In genomic region chr12:117738233-117738632, GRCh38 we compare ENCODE assay signal across 20 cellular contexts.
"Had no signal": no experiment of that assay in that cellular context is flagged by ENCODE, and none has a peak within 500 bp of the region (broad histone marks: within the 10 kb centered on the region; RNA-seq: fewer than 3 reads in every experiment).

No MANE protein-coding gene starts in this region.

- H3K4me3 ChIP-seq: dorsolateral prefrontal cortex, gastrocnemius medialis, lower lobe of right lung, pancreas, right lobe of liver, suprapubic skin had no signal

- H3K36me3 ChIP-seq: gastrocnemius medialis, lower lobe of right lung, neutrophil, pancreas, right lobe of liver, suprapubic skin had no signal

- H3K9me3 Mint-ChIP-seq: natural killer cell, type B pancreatic cell had no signal

- H3K4me1 Mint-ChIP-seq: natural killer cell; stimulated activated naive CD8-positive, alpha-beta T cell treated with anti-CD3 and anti-CD28 coated beads, Interleukin-15, amount 100 ng/mL, for 72 hours had no signal

- H3K36me3 Mint-ChIP-seq: natural killer cell, type B pancreatic cell had no signal

- H3K9me3 ChIP-seq: gastrocnemius medialis, lower lobe of right lung, neutrophil, pancreas, right lobe of liver, suprapubic skin had no signal

- H3K27me3 Mint-ChIP-seq: stimulated activated naive CD8-positive, alpha-beta T cell treated with anti-CD3 and anti-CD28 coated beads, Interleukin-15, amount 100 ng/mL, for 72 hours had no signal

- H3K27ac ChIP-seq: dorsolateral prefrontal cortex, gastrocnemius medialis, lower lobe of right lung, neutrophil, pancreas, right lobe of liver, suprapubic skin had no signal

- FAIRE-seq: colon, keratinocyte, pancreas, small intestine had no signal

- H3K27me3 ChIP-seq: dorsolateral prefrontal cortex, gastrocnemius medialis, neutrophil, pancreas, right lobe of liver, suprapubic skin had no signal

- ATAC-seq: gastrocnemius medialis; left ventricle myocardium superior; lower lobe of right lung; natural killer cell; pancreas; right lobe of liver; stimulated activated naive CD8-positive, alpha-beta T cell treated with anti-CD3 and anti-CD28 coated beads, Interleukin-15, amount 100 ng/mL, for 72 hours had no signal

- H3K4me1 ChIP-seq: gastrocnemius medialis, lower lobe of right lung, pancreas, right lobe of liver, suprapubic skin had no signal

- H3K27ac Mint-ChIP-seq: natural killer cell; stimulated activated naive CD8-positive, alpha-beta T cell treated with anti-CD3 and anti-CD28 coated beads, Interleukin-15, amount 100 ng/mL, for 72 hours; type B pancreatic cell had no signal

- DNase-seq: dorsolateral prefrontal cortex; effector CD4-positive, alpha-beta T cell; gastrocnemius medialis; head of caudate nucleus; left ventricle myocardium superior; lower lobe of right lung; natural killer cell; pancreas; right lobe of liver; small intestine; stimulated activated CD4-positive, alpha-beta T cell treated with anti-CD3 and anti-CD28 coated beads, Interleukin-15, amount 100 ng/mL, for 24 hours; stimulated activated CD4-positive, alpha-beta T cell treated with anti-CD3 and anti-CD28 coated beads, Interleukin-4, amount 100 ng/mL, for 1 hour; stimulated activated CD8-positive, alpha-beta memory T cell treated with anti-CD3 and anti-CD28 coated beads, Interleukin-4, amount 100 ng/mL, for 48 hours; stimulated activated naive CD4-positive, alpha-beta T cell; stimulated activated naive CD8-positive, alpha-beta T cell treated with anti-CD3 and anti-CD28 coated beads, Interleukin-15, amount 100 ng/mL, for 72 hours had no signal

- H3K4me3 Mint-ChIP-seq: natural killer cell; stimulated activated naive CD8-positive, alpha-beta T cell treated with anti-CD3 and anti-CD28 coated beads, Interleukin-15, amount 100 ng/mL, for 72 hours; type B pancreatic cell had no signal
